Comparison of ENCODE assay signal across 1 cellular context in the genomic region with DNA sequence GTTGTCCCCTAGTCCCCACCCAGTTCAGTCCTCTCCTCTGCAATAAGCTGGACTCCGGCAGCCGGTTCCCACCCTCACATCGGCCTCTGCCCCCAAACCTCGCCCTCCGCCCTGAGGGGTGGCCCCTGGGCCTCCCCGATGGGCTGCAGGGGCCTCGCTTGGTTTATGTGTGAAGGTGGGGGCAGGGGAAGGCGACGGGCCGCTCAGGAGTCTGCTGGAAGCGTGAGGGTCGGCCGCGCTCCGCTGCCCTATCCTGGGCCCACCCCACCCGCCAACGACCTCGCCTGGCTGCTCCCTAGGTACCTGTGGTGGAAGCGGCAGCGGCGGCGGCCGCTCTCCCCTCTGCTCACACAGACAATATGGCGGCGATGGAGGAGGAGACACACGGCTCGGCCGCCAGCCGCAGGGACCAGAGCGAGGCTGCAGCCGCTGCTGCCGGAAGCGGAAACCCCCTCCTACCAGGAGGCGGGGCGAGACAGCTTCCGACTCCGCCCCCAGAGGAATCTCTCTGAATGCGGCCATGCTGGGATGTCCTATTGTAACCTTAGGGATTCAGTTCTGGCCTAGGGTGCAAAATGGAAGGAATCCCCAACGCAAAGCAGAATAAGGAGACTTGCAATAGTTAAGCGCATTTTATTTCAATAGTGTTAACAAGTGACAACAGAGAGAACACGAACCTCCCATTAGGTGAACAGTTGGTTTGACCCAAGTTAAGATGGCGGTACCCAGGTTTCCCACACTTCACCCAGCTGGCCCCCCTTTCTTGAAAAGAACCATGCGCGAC.
TF ChIP-seq lines count a peak whose summit lies in the region.

CSNK2A1 (minus strand) TSS at position 422 of the 784 bp plus-strand sequence. CDS start 35,239 bp downstream, outside the sequence.

TF ChIP-seq in GM12878, 131 proteins besides CTCF, POLR2A, EP300 and RAD21 (continued from another document and continues in another):
- TF ChIP-seq ZBTB40 (IDR thresholded peaks at IDR 0.05; ENCODE audit: borderline replicate concordance) (peak; percentile 95), CHD4 (IDR thresholded peaks at IDR 0.05) (no peak), CEBPZ (IDR thresholded peaks at IDR 0.05; ENCODE audit: low read depth, low read length) (no peak), TCF12 (IDR thresholded peaks at IDR 0.05; ENCODE audit: low read depth, low read length) (no peak), ATF7 (IDR thresholded peaks at IDR 0.05; ENCODE audit: low read depth) (peak; percentile 100), POU2F2 (IDR thresholded peaks at IDR 0.05; ENCODE audit: borderline replicate concordance, low read depth, low read length) (0 out of 3 replicates have a peak, but pooled peaks have one; percentile 16), FOS (IDR thresholded peaks at IDR 0.05; ENCODE audit: borderline replicate concordance, extremely low read depth, insufficient read length) (no peak), DPF2 (IDR thresholded peaks at IDR 0.05) (peak; percentile 72), NR2C1 (IDR thresholded peaks at IDR 0.05) (peak; percentile 89), SMC3 (IDR thresholded peaks at IDR 0.05; ENCODE audit: borderline replicate concordance, low read length) (no peak), ESRRA (IDR thresholded peaks at IDR 0.05; ENCODE audit: low read length) (no peak), E4F1 (IDR thresholded peaks at IDR 0.05; ENCODE audit: borderline replicate concordance, partially characterized antibody) (peak; percentile 52), HDGF (IDR thresholded peaks at IDR 0.05) (peak; percentile 82; the same call in 1 of the 2 replicates), TAF1 (IDR thresholded peaks at IDR 0.05; ENCODE audit: borderline replicate concordance, low read depth, low read length) (peak; percentile 74), POLR2AphosphoS5 (IDR thresholded peaks at IDR 0.05; ENCODE audit: low read length) (peak; percentile 92), SREBF2 (IDR thresholded peaks at IDR 0.05; ENCODE audit: low read length) (no peak), EZH2 (IDR thresholded peaks at IDR 0.05; ENCODE audit: borderline replicate concordance, control insufficient read depth, low read depth, low read length) (no peak), PAX5 (IDR thresholded peaks at IDR 0.05; ENCODE audit: borderline replicate concordance, low read depth, low read length) (no peak; the same call in 1 of the 2 replicates), SUZ12 (IDR thresholded peaks at IDR 0.05; ENCODE audit: unreplicated experiment) (no peak), IRF5 (IDR thresholded peaks at IDR 0.05; ENCODE audit: borderline replicate concordance) (no peak), YY1 (IDR thresholded peaks at IDR 0.05; ENCODE audit: low read depth, low read length) (peak; percentile 96), STAT1 (conservative IDR thresholded peaks at IDR 0.05) (peak; percentile 35; the same call in 1 of the 2 replicates), RFX5 (IDR thresholded peaks at IDR 0.05; ENCODE audit: low read depth, low read length) (no peak), SMARCA5 (IDR thresholded peaks at IDR 0.05) (no peak), E2F4 (IDR thresholded peaks at IDR 0.05; ENCODE audit: low read depth, low read length) (no peak), SREBF1 (IDR thresholded peaks at IDR 0.05; ENCODE audit: low read length) (peak; percentile 99), SRF (IDR thresholded peaks at IDR 0.05; ENCODE audit: low read depth in 2 of 2, low read length in 2 of 2) (peak in 1 of 2 experiments; percentile 39; a peak in 1 of 4 replicates)
- TF ChIP-seq, protein P1, sequence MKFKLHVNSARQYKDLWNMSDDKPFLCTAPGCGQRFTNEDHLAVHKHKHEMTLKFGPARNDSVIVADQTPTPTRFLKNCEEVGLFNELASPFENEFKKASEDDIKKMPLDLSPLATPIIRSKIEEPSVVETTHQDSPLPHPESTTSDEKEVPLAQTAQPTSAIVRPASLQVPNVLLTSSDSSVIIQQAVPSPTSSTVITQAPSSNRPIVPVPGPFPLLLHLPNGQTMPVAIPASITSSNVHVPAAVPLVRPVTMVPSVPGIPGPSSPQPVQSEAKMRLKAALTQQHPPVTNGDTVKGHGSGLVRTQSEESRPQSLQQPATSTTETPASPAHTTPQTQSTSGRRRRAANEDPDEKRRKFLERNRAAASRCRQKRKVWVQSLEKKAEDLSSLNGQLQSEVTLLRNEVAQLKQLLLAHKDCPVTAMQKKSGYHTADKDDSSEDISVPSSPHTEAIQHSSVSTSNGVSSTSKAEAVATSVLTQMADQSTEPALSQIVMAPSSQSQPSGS (IDR thresholded peaks at IDR 0.05; ENCODE audit: low read length) = no peak
- TF ChIP-seq, protein P2, sequence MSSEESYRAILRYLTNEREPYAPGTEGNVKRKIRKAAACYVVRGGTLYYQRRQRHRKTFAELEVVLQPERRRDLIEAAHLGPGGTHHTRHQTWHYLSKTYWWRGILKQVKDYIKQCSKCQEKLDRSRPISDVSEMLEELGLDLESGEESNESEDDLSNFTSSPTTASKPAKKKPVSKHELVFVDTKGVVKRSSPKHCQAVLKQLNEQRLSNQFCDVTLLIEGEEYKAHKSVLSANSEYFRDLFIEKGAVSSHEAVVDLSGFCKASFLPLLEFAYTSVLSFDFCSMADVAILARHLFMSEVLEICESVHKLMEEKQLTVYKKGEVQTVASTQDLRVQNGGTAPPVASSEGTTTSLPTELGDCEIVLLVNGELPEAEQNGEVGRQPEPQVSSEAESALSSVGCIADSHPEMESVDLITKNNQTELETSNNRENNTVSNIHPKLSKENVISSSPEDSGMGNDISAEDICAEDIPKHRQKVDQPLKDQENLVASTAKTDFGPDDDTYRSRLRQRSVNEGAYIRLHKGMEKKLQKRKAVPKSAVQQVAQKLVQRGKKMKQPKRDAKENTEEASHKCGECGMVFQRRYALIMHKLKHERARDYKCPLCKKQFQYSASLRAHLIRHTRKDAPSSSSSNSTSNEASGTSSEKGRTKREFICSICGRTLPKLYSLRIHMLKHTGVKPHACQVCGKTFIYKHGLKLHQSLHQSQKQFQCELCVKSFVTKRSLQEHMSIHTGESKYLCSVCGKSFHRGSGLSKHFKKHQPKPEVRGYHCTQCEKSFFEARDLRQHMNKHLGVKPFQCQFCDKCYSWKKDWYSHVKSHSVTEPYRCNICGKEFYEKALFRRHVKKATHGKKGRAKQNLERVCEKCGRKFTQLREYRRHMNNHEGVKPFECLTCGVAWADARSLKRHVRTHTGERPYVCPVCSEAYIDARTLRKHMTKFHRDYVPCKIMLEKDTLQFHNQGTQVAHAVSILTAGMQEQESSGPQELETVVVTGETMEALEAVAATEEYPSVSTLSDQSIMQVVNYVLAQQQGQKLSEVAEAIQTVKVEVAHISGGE (CRISPR knock-in tag; IDR thresholded peaks at IDR 0.05) = no peak
- TF ChIP-seq, protein P3, sequence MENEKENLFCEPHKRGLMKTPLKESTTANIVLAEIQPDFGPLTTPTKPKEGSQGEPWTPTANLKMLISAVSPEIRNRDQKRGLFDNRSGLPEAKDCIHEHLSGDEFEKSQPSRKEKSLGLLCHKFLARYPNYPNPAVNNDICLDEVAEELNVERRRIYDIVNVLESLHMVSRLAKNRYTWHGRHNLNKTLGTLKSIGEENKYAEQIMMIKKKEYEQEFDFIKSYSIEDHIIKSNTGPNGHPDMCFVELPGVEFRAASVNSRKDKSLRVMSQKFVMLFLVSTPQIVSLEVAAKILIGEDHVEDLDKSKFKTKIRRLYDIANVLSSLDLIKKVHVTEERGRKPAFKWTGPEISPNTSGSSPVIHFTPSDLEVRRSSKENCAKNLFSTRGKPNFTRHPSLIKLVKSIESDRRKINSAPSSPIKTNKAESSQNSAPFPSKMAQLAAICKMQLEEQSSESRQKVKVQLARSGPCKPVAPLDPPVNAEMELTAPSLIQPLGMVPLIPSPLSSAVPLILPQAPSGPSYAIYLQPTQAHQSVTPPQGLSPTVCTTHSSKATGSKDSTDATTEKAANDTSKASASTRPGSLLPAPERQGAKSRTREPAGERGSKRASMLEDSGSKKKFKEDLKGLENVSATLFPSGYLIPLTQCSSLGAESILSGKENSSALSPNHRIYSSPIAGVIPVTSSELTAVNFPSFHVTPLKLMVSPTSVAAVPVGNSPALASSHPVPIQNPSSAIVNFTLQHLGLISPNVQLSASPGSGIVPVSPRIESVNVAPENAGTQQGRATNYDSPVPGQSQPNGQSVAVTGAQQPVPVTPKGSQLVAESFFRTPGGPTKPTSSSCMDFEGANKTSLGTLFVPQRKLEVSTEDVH (IDR thresholded peaks at IDR 0.05; ENCODE audit: low read depth, partially characterized antibody) = no peak
